ENCODE assay signal across 1 cellular context in genomic region chr6:45488884-45489283, GRCh38.
TF ChIP-seq lines count a peak whose summit lies in the region.

No MANE protein-coding gene starts in this region.

TF ChIP-seq in SK-N-SH, 30 proteins besides CTCF, POLR2A, EP300 and RAD21:
- no peak for TF ChIP-seq GATA2 (CRISPR knock-in tag; IDR thresholded peaks at IDR 0.05)
- no peak for TF ChIP-seq SMC3 (IDR thresholded peaks at IDR 0.05; ENCODE audit: low read depth, low read length)
- no peak for TF ChIP-seq TAF1 (IDR thresholded peaks at IDR 0.05; ENCODE audit: borderline replicate concordance, low read depth, low read length)
- no peak for TF ChIP-seq REST (IDR thresholded peaks at IDR 0.05; ENCODE audit: low read depth, low read length)
- no peak for TF ChIP-seq RFX5 (IDR thresholded peaks at IDR 0.05; ENCODE audit: low read length)
- no peak for TF ChIP-seq USF2 (IDR thresholded peaks at IDR 0.05; ENCODE audit: borderline replicate concordance, low read depth, low read length)
